In genomic region chr16:2019500-2019899, GRCh38 we compare ENCODE assay signal across 10 cellular contexts. TPM values are rescaled to one million over a fixed set of nuclear protein-coding genes. Genes with fewer than 3 reads are reported as not detected.
DNase-seq lines count a peak whose midpoint lies in the region; FAIRE-seq and TF ChIP-seq lines count a peak whose summit lies in the region.
"Had no signal": no experiment of that assay in that cellular context is flagged by ENCODE, and none has a peak within 500 bp of the region (broad histone marks: within the 10 kb centered on the region; RNA-seq: fewer than 3 reads in every experiment).

NPW (plus strand) TSS chr16:2019785.

- DNase-seq in stimulated activated CD4-positive, alpha-beta T cell treated with anti-CD3 and anti-CD28 coated beads, Interleukin-12 subunit alpha, Interleukin-12 subunit beta, amount 100 ng/mL, for 4 hours: peak; percentile 40
- DNase-seq in stimulated activated CD4-positive, alpha-beta T cell treated with anti-CD3 and anti-CD28 coated beads, Interleukin-2, amount 100 ng/mL, for 48 hours: no peak
- peak; percentile 18 for DNase-seq in activated CD4-positive, alpha-beta T cell treated with anti-CD3 and anti-CD28 coated beads, Interleukin-2, amount 10 ng/mL, durations not matched to agents 7 days and 5 days
- DNase-seq in kidney (peak; percentile 75), activated gamma-delta T cell treated with Interleukin-2 at 50 U/mL for 16 hours (no peak), AML-193 (lab: John Stamatoyannopoulos, UW) (no peak), C1 segment of cervical spinal cord (lab: John Stamatoyannopoulos, UW) (no peak)
- DNase-seq in effector memory CD4-positive, alpha-beta T cell: no peak

- CTCF ChIA-PET in activated CD4-positive, alpha-beta T cell treated with anti-CD3 and anti-CD28 coated beads, Interleukin-2, amount 10 ng/mL, durations not matched to agents 7 days and 5 days (lab: Charles Lee): interaction anchor here (1.1 to 1.3 kb wide), 2 partner anchors 15 to 134 kb away, joined by 3 to 4 read pairs; no protein-coding TSS in a partner anchor

- no peaks in the 10 kb centered on the region for H3K36me3 ChIP-seq in kidney (ENCODE audit: control insufficient read depth in 1 of 2, insufficient read depth in 2 of 2, low read length in 2 of 2)
- H3K36me3 ChIP-seq in effector memory CD4-positive, alpha-beta T cell (ENCODE audit: control insufficient read depth, insufficient read depth, low read length): no peaks in the 10 kb centered on the region

- H3K4me3 Mint-ChIP-seq in activated CD4-positive, alpha-beta T cell treated with anti-CD3 and anti-CD28 coated beads, Interleukin-2, amount 10 ng/mL, durations not matched to agents 7 days and 5 days: no peak within 1 kb of the TSS

- peaks cover 30% of the 10 kb centered on the region for H3K27me3 Mint-ChIP-seq in activated CD4-positive, alpha-beta T cell treated with anti-CD3 and anti-CD28 coated beads, Interleukin-2, amount 10 ng/mL, durations not matched to agents 7 days and 5 days

- H3K27ac ChIP-seq in kidney (ENCODE audit: low read depth in 2 of 2, low read length in 2 of 2): no peak within 1 kb of the TSS
- no peak within 1 kb of the TSS for H3K27ac ChIP-seq in effector memory CD4-positive, alpha-beta T cell (ENCODE audit: insufficient read depth, low read length, poor library complexity, severe bottlenecking)

- no peak within 1 kb of the TSS for H3K27ac Mint-ChIP-seq in activated CD4-positive, alpha-beta T cell treated with anti-CD3 and anti-CD28 coated beads, Interleukin-2, amount 10 ng/mL, durations not matched to agents 7 days and 5 days

- peaks cover 21% of the 10 kb centered on the region for H3K4me1 Mint-ChIP-seq in activated CD4-positive, alpha-beta T cell treated with anti-CD3 and anti-CD28 coated beads, Interleukin-2, amount 10 ng/mL, durations not matched to agents 7 days and 5 days

- no peak for TF ChIP-seq CTCF in kidney (IDR thresholded peaks at IDR 0.05; ENCODE audit: borderline replicate concordance, extremely low read depth, insufficient read depth)

- H3K36me3 Mint-ChIP-seq in activated CD4-positive, alpha-beta T cell treated with anti-CD3 and anti-CD28 coated beads, Interleukin-2, amount 10 ng/mL, durations not matched to agents 7 days and 5 days (ENCODE audit: low read depth): no peaks in the 10 kb centered on the region

- no peaks in the 10 kb centered on the region for H3K9me3 ChIP-seq in kidney (ENCODE audit: control insufficient read depth in 1 of 2, low read length in 2 of 2)
- H3K9me3 ChIP-seq in effector memory CD4-positive, alpha-beta T cell (ENCODE audit: control insufficient read depth, low read length): no peaks in the 10 kb centered on the region

- H3K4me1 ChIP-seq in kidney (ENCODE audit: control insufficient read depth in 1 of 2, insufficient read depth in 1 of 2, low read depth in 1 of 2, low read length in 2 of 2): peaks cover 0 to 20% of the 10 kb centered on the region in 2 donors
- H3K4me1 ChIP-seq in effector memory CD4-positive, alpha-beta T cell (ENCODE audit: control insufficient read depth, insufficient read depth, low read length, poor library complexity, severe bottlenecking): peaks cover 22% of the 10 kb centered on the region

- peaks cover 20% of the 10 kb centered on the region for H3K27me3 ChIP-seq in effector memory CD4-positive, alpha-beta T cell (replicated peaks; ENCODE audit: control insufficient read depth, insufficient read depth, low read length, poor library complexity, severe bottlenecking)

- no peaks in the 10 kb centered on the region for H3K9me3 Mint-ChIP-seq in activated CD4-positive, alpha-beta T cell treated with anti-CD3 and anti-CD28 coated beads, Interleukin-2, amount 10 ng/mL, durations not matched to agents 7 days and 5 days

- FAIRE-seq in kidney (lab: Jason Lieb, UNC): no peak
- FAIRE-seq: endometrium, H54 had no signal

- intact Hi-C loops in kidney (cut with DNase I): no loop called here

- H3K4me3 ChIP-seq in kidney (ENCODE audit: low read length in 2 of 2): no peak within 1 kb of the TSS
- no peak within 1 kb of the TSS for H3K4me3 ChIP-seq in effector memory CD4-positive, alpha-beta T cell (ENCODE audit: insufficient read depth, low read depth, low read length, poor library complexity, severe bottlenecking)

- no peak within 1 kb of the TSS for H3K9ac ChIP-seq in kidney (ENCODE audit: low read length in 2 of 2)

- POLR2A ChIA-PET in activated CD4-positive, alpha-beta T cell treated with anti-CD3 and anti-CD28 coated beads, Interleukin-2, amount 10 ng/mL, durations not matched to agents 7 days and 5 days (lab: Charles Lee): no interaction called here

RNA-seq across cellular contexts. Expression of gene NPW, which starts in this region (rescaled TPM):
- under 1 TPM; 0.42 to 0.69 TPM for total RNA-seq in activated CD4-positive, alpha-beta T cell treated with anti-CD3 and anti-CD28 coated beads, Interleukin-2, amount 10 ng/mL, durations not matched to agents 7 days and 5 days
- not detected for total RNA-seq in kidney
- not detected for polyA plus RNA-seq in kidney (ENCODE audit: insufficient read depth, low read depth, low replicate concordance)

Comparison
In these comparisons a context has a peak if more than half of its experiments do, and no peak if none do; other contexts are left out.
1. Peak in DNase-seq in activated CD4-positive, alpha-beta T cell treated with anti-CD3 and anti-CD28 coated beads, Interleukin-2, amount 10 ng/mL, durations not matched to agents 7 days and 5 days; RNA of the gene not detected or under 1 TPM.
2. Peak in DNase-seq in kidney; RNA of the gene not detected or under 1 TPM.